Comparison of ENCODE assay signal across 24 cellular contexts in the genomic region with DNA sequence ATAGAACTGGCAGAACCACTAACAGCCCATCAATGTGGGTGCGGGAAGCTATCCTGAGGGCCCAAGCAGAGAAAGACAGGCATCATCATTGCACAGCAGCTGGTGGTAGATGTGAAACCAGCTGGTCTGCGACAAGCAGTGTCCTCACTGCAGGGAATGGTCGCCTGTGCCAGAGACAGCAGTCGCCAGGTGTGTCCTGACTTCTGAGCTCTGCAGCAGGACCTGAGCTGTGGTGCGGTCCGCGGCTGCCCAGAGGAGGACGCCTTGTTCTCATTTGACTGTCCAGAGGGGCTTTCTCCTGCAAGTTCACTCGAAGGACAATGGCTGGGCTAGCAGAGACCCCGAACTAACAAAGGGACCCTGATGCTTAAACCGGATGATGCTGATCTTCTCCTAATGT.
"Had no signal": no experiment of that assay in that cellular context is flagged by ENCODE, and none has a peak within 500 bp of the region (broad histone marks: within the 10 kb centered on the region; RNA-seq: fewer than 3 reads in every experiment).

No MANE protein-coding gene starts in this region.

- H3K9me3 ChIP-seq: left ventricle myocardium inferior, ovary, right atrium auricular region, right lobe of liver, stomach, testis, thyroid gland, transverse colon, upper lobe of left lung, vagina had no signal

- DNase-seq: islet precursor cell; left ventricle myocardium inferior; mesendoderm; naive B cell; natural killer cell; nephron progenitor cell; ovary; right lobe of liver; stimulated activated CD4-positive, alpha-beta T cell treated with anti-CD3 and anti-CD28 coated beads, Interleukin-1b, Interleukin-23, amount 100 ng/mL, for 48 hours; stimulated activated CD4-positive, alpha-beta T cell treated with anti-CD3 and anti-CD28 coated beads, Interleukin-2, amount 100 ng/mL, for 48 hours; stimulated activated CD4-positive, alpha-beta T cell treated with anti-CD3 and anti-CD28 coated beads, Interleukin-4, amount 100 ng/mL, for 4 hours; stimulated activated CD8-positive, alpha-beta memory T cell treated with anti-CD3 and anti-CD28 coated beads, Interleukin-4, amount 100 ng/mL, for 48 hours; stimulated activated naive CD8-positive, alpha-beta T cell treated with anti-CD3 and anti-CD28 coated beads, Interleukin-15, Interleukin-2, amounts not matched to agents 100 U/mL and 50 U/mL, for 24 hours; stomach; testis; thyroid gland; transverse colon had no signal

- H3K36me3 ChIP-seq: left ventricle myocardium inferior, neural progenitor cell, ovary, right atrium auricular region, right lobe of liver, stomach, thyroid gland, transverse colon, upper lobe of left lung, vagina had no signal

- ATAC-seq: natural killer cell; right lobe of liver; stimulated activated memory B cell treated with anti-CD40 and anti-IgM and Interleukin-4, amounts not matched to agents 10 μg/mL and 1 μg/mL and 100 μg/mL, for 72 hours; stimulated activated naive CD8-positive, alpha-beta T cell treated with anti-CD3 and anti-CD28 coated beads, Interleukin-15, Interleukin-2, amounts not matched to agents 100 U/mL and 50 U/mL, for 24 hours had no signal

- H3K4me3 ChIP-seq: left ventricle myocardium inferior, lung, neural progenitor cell, ovary, right atrium auricular region, right lobe of liver, smooth muscle cell, stomach, testis, thyroid gland, transverse colon, upper lobe of left lung, vagina had no signal

- H3K27me3 ChIP-seq: neural progenitor cell, ovary, right atrium auricular region, right lobe of liver, stomach, testis, thyroid gland, transverse colon, upper lobe of left lung, vagina had no signal
